8 cellular contexts compared by ENCODE assay signal in genomic region chr14:61662437-61663311, GRCh38. TPM values are rescaled to one million over a fixed set of nuclear protein-coding genes. Genes with fewer than 3 reads are reported as not detected.
DNase-seq lines count a peak whose midpoint lies in the region; ATAC-seq, FAIRE-seq and TF ChIP-seq lines count a peak whose summit lies in the region.

No MANE protein-coding gene starts in this region.

- no peaks in the 10 kb centered on the region for H3K79me2 ChIP-seq in DND-41 (ENCODE audit: insufficient read depth, low read length)
- H3K79me2 ChIP-seq in SU-DHL-6 (ENCODE audit: insufficient read depth, low read length) = no peaks in the 10 kb centered on the region
- no peaks in the 10 kb centered on the region for H3K79me2 ChIP-seq in astrocyte (ENCODE audit: insufficient read depth, low read length)

- H3K36me3 ChIP-seq in DND-41 (ENCODE audit: insufficient read depth, low read length) = no peaks in the 10 kb centered on the region
- H3K36me3 ChIP-seq in SU-DHL-6 (ENCODE audit: low read length) = no peaks in the 10 kb centered on the region
- H3K36me3 ChIP-seq in astrocyte (ENCODE audit: insufficient read depth, low read length) = no peaks in the 10 kb centered on the region
- no peaks in the 10 kb centered on the region for H3K36me3 ChIP-seq in thymus (ENCODE audit: control insufficient read depth, insufficient read depth)

- H3K27me3 Mint-ChIP-seq in astrocyte (ENCODE audit: low read depth, unreplicated experiment) = no peaks in the 10 kb centered on the region

- H3K4me3 ChIP-seq in DND-41 (ENCODE audit: low read depth in 1 of 2, low read length in 2 of 2) (no peak overlapping the region), SU-DHL-6 (ENCODE audit: insufficient read depth, low read length, poor library complexity, severe bottlenecking) (no peak overlapping the region), astrocyte (ENCODE audit: insufficient read depth, low read depth, low read length) (no peak overlapping the region), thymus (ENCODE audit: low read length) (no peak overlapping the region)

- peaks cover 30% of the 10 kb centered on the region for H3K4me1 Mint-ChIP-seq in astrocyte (ENCODE audit: low read depth, unreplicated experiment)

- H2AFZ ChIP-seq in DND-41 (ENCODE audit: low read depth, low read length) = 0 out of 2 replicates have a peak overlapping the region, but pooled peaks have one; percentile 11
- no peak overlapping the region for H2AFZ ChIP-seq in SU-DHL-6 (ENCODE audit: low read depth, low read length, severe bottlenecking)
- H2AFZ ChIP-seq in astrocyte (ENCODE audit: low read depth, low read length) = peak overlapping the region; percentile 27

- no peaks in the 10 kb centered on the region for H3K9me2 ChIP-seq in SU-DHL-6 (replicated peaks; ENCODE audit: insufficient read depth, low read length)

- H3K27me3 ChIP-seq in DND-41 (ENCODE audit: insufficient read depth, low read length, poor library complexity) (no peaks in the 10 kb centered on the region), SU-DHL-6 (ENCODE audit: low read length) (no peaks in the 10 kb centered on the region), astrocyte (ENCODE audit: insufficient read depth, low read length) (no peaks in the 10 kb centered on the region), thymus (ENCODE audit: control insufficient read depth, insufficient read depth) (no peaks in the 10 kb centered on the region)

- no peak for TF ChIP-seq CTCF in DND-41 (IDR thresholded peaks at IDR 0.05; ENCODE audit: borderline replicate concordance, extremely low read depth, low read length, poor library complexity, severe bottlenecking)
- TF ChIP-seq CTCF in SU-DHL-6 (IDR thresholded peaks at IDR 0.05; ENCODE audit: insufficient read depth, low read length, poor library complexity, severe bottlenecking) = no peak
- no peak for TF ChIP-seq CTCF in astrocyte (IDR thresholded peaks at IDR 0.05; ENCODE audit: insufficient read depth, low read depth, low read length)

- peak; percentile 81 for FAIRE-seq in astrocyte (lab: Jason Lieb, UNC)

- no peaks in the 10 kb centered on the region for H4K20me1 ChIP-seq in DND-41 (ENCODE audit: insufficient read depth, low read length)
- H4K20me1 ChIP-seq in SU-DHL-6 (ENCODE audit: low read depth, low read length) = no peaks in the 10 kb centered on the region
- no peaks in the 10 kb centered on the region for H4K20me1 ChIP-seq in astrocyte (ENCODE audit: insufficient read depth, low read length)

- peak; percentile 90 for ATAC-seq in DND-41 (ENCODE audit: insufficient read depth, low read depth)
- peak; percentile 86 for ATAC-seq in GM19397 (IDR thresholded peaks at IDR 0.05; ENCODE audit: unreplicated experiment)
- ATAC-seq in HG03457 (IDR thresholded peaks at IDR 0.05; ENCODE audit: unreplicated experiment) = peak; percentile 79

- H3K27ac ChIP-seq in DND-41 (ENCODE audit: low read length) (peak overlapping the region; percentile 56), SU-DHL-6 (ENCODE audit: low read depth, low read length) (no peak overlapping the region; the same call in 1 of the 2 replicates), astrocyte (ENCODE audit: low read depth, low read length) (peak overlapping the region; percentile 38), thymus (ENCODE audit: low read depth) (peak overlapping the region; percentile 77)

- peaks cover 5% of the 10 kb centered on the region; the same call in 1 of the 2 replicates for H3F3A ChIP-seq in SU-DHL-6 (ENCODE audit: insufficient read depth)

- H3K9me3 Mint-ChIP-seq in astrocyte (ENCODE audit: unreplicated experiment) = peaks cover 2% of the 10 kb centered on the region

- no peaks in the 10 kb centered on the region for H3K36me3 Mint-ChIP-seq in astrocyte (ENCODE audit: low read depth, unreplicated experiment)

- H3K4me1 ChIP-seq in DND-41 (ENCODE audit: insufficient read depth, low read length) (peaks cover 37% of the 10 kb centered on the region), astrocyte (ENCODE audit: insufficient read depth, low read length) (peaks cover 12% of the 10 kb centered on the region), thymus (ENCODE audit: control insufficient read depth, insufficient read depth, low read length) (peaks cover 4% of the 10 kb centered on the region)

- H3K4me2 ChIP-seq in DND-41 (ENCODE audit: insufficient read depth, low read length) (peak overlapping the region; percentile 7; the same call in 1 of the 2 replicates), SU-DHL-6 (ENCODE audit: low read depth, low read length, poor library complexity, severe bottlenecking) (peak overlapping the region; percentile 44), astrocyte (ENCODE audit: low read length) (peak overlapping the region; percentile 55)

- H3K27ac Mint-ChIP-seq in astrocyte (ENCODE audit: unreplicated experiment) = peak overlapping the region; percentile 41

- no peak overlapping the region for H3K9ac ChIP-seq in DND-41 (ENCODE audit: low read depth, low read length)
- no peak overlapping the region for H3K9ac ChIP-seq in SU-DHL-6 (ENCODE audit: low read length)
- no peak overlapping the region for H3K9ac ChIP-seq in astrocyte (ENCODE audit: low read length)

- DNase-seq in DND-41 (peak; percentile 45), astrocyte (ENCODE audit: low read depth) (peak; percentile 81), lung microvascular endothelial cell (ENCODE audit: low read depth in 2 of 2) (peak; percentile 41 to 69), DMS114 treated with DMSO at 0.1 percent for 48 hours (lab: John Stamatoyannopoulos, UW; ENCODE audit: unreplicated experiment) (no peak)

- H3K9me3 ChIP-seq in DND-41 (ENCODE audit: insufficient read depth, low read length, severe bottlenecking) (no peaks in the 10 kb centered on the region), SU-DHL-6 (ENCODE audit: insufficient read depth, low read length) (0 out of 2 replicates have a peak, but pooled peaks cover 5% of the 10 kb centered on the region), astrocyte (ENCODE audit: insufficient read depth, low read depth, low read length) (no peaks in the 10 kb centered on the region), thymus (ENCODE audit: control insufficient read depth) (no peaks in the 10 kb centered on the region)

- no peak overlapping the region for H3K4me3 Mint-ChIP-seq in astrocyte (ENCODE audit: unreplicated experiment)

- WGBS in thymus = 90% methylated on average over 13 of the region's 13 CpGs

RNA-seq across cellular contexts. Expression of gene HIF1A, which starts 32.6 kb away (rescaled TPM):
- total RNA-seq in astrocyte (435 and 475 TPM in 2 replicates), lung microvascular endothelial cell (117 and 128 TPM in 2 replicates)
- 75.6 TPM for polyA plus RNA-seq in thymus
